In the genomic region with DNA sequence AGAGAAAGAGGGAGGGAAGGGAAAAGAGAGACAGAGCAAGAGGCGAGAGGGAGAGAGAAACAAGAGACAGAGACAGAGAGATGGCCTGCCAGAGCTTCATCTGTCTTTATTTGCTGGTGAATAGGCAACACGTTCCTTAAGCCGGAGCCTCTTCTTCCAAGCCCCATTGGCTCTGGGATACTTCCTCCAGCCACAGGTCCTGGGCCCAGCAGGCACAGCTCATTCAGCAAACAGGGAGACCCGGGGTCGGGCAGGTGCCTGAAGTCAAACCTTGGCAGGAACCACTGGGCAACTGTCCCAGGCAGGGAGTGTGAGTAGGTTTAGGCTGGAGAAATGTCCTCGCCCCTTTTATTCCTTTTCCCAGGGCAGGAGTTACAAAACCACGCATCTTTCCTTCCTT, we compare ENCODE assay signal across 17 cellular contexts.
"Had no signal": no experiment of that assay in that cellular context is flagged by ENCODE, and none has a peak within 500 bp of the region (broad histone marks: within the 10 kb centered on the region; RNA-seq: fewer than 3 reads in every experiment).

No MANE protein-coding gene starts in this region.

- H3K9me3 Mint-ChIP-seq: activated CD4-positive, alpha-beta T cell treated with anti-CD3 and anti-CD28 coated beads, Interleukin-2, amount 10 ng/mL, durations not matched to agents 7 days and 5 days; activated naive CD8-positive, alpha-beta T cell treated with anti-CD3 and anti-CD28 coated beads, Interleukin-2, amount 50 U/mL, for 24 hours; activated T-helper 17 cell treated with anti-CD3 and anti-CD28 coated beads, Interleukin-2, amount 50 U/mL, for 72 hours; type B pancreatic cell had no signal

- H3K4me1 ChIP-seq: prostate gland had no signal

- H3K79me2 ChIP-seq: hepatocyte had no signal

- DNase-seq: activated CD4-positive, alpha-beta T cell treated with anti-CD3 and anti-CD28 coated beads, Interleukin-2, amount 10 ng/mL, durations not matched to agents 7 days and 5 days; activated naive CD4-positive, alpha-beta T cell treated with Interleukin-2 at 50 U/mL for 16 hours; activated naive CD8-positive, alpha-beta T cell treated with anti-CD3 and anti-CD28 coated beads, Interleukin-2, amount 50 U/mL, for 24 hours; aorta; erythroblast; mesendoderm; nucleus accumbens; right cardiac atrium; small intestine; stimulated activated CD4-positive, alpha-beta T cell treated with anti-CD3 and anti-CD28 coated beads, Interleukin-4, amount 100 ng/mL, for 24 hours; stimulated activated naive CD4-positive, alpha-beta T cell treated with Interleukin-2 at 50 U/mL for 16 hours had no signal

- H3K4me2 ChIP-seq: hepatocyte had no signal

- H3K36me3 ChIP-seq: prostate gland had no signal

- H3K27ac Mint-ChIP-seq: activated naive CD8-positive, alpha-beta T cell treated with anti-CD3 and anti-CD28 coated beads, Interleukin-2, amount 50 U/mL, for 24 hours; activated T-helper 17 cell treated with anti-CD3 and anti-CD28 coated beads, Interleukin-2, amount 50 U/mL, for 72 hours; nephron; type B pancreatic cell had no signal

- H3K9me3 ChIP-seq: prostate gland had no signal

- H3K27ac ChIP-seq: dorsolateral prefrontal cortex, hepatocyte, prostate gland had no signal

- H3K4me3 Mint-ChIP-seq: activated CD4-positive, alpha-beta T cell treated with anti-CD3 and anti-CD28 coated beads, Interleukin-2, amount 10 ng/mL, durations not matched to agents 7 days and 5 days; activated naive CD8-positive, alpha-beta T cell treated with anti-CD3 and anti-CD28 coated beads, Interleukin-2, amount 50 U/mL, for 24 hours; activated T-helper 17 cell treated with anti-CD3 and anti-CD28 coated beads, Interleukin-2, amount 50 U/mL, for 72 hours; nephron; type B pancreatic cell had no signal

- H3K4me1 Mint-ChIP-seq: activated naive CD8-positive, alpha-beta T cell treated with anti-CD3 and anti-CD28 coated beads, Interleukin-2, amount 50 U/mL, for 24 hours; activated T-helper 17 cell treated with anti-CD3 and anti-CD28 coated beads, Interleukin-2, amount 50 U/mL, for 72 hours; nephron had no signal

- H3K4me3 ChIP-seq: dorsolateral prefrontal cortex, hepatocyte, prostate gland had no signal

- H2AFZ ChIP-seq: hepatocyte had no signal

- H3K27me3 ChIP-seq: hepatocyte had no signal

- H3K27me3 Mint-ChIP-seq: activated CD4-positive, alpha-beta T cell treated with anti-CD3 and anti-CD28 coated beads, Interleukin-2, amount 10 ng/mL, durations not matched to agents 7 days and 5 days had no signal

- ATAC-seq: activated naive CD8-positive, alpha-beta T cell treated with anti-CD3 and anti-CD28 coated beads, Interleukin-2, amount 50 U/mL, for 24 hours; activated T-helper 17 cell treated with anti-CD3 and anti-CD28 coated beads, Interleukin-2, amount 50 U/mL, for 72 hours; right cardiac atrium had no signal
